ENCODE assay signal across 13 cellular contexts in genomic region chr7:149800169-149800555, GRCh38. TPM values are rescaled to one million over a fixed set of nuclear protein-coding genes. Genes with fewer than 3 reads are reported as not detected.
DNase-seq lines count a peak whose midpoint lies in the region; ATAC-seq, FAIRE-seq and TF ChIP-seq lines count a peak whose summit lies in the region.
"Had no signal": no experiment of that assay in that cellular context is flagged by ENCODE, and none has a peak within 500 bp of the region (broad histone marks: within the 10 kb centered on the region; RNA-seq: fewer than 3 reads in every experiment).

No MANE protein-coding gene starts in this region.

- no peak overlapping the region for H2BK120ac ChIP-seq in H1 (replicated peaks; ENCODE audit: low read depth, low read length)

- POLR2A ChIA-PET in H1 (lab: Charles Lee; ENCODE audit: partially characterized antibody), result interaction anchor here (0.7 to 0.9 kb wide), 2 partner anchors 34 to 114 kb away, joined by 3 read pairs; no protein-coding TSS in a partner anchor

- TF ChIP-seq EP300 in H1 (IDR thresholded peaks at IDR 0.05; ENCODE audit: borderline replicate concordance in 1 of 2, low read depth in 2 of 2, low read length in 2 of 2), result no peak

- FAIRE-seq in H1 (lab: Jason Lieb, UNC), result no peak

- H3K23ac ChIP-seq in H1 (ENCODE audit: insufficient read length), result no peak overlapping the region

- no peaks in the 10 kb centered on the region; the same call in 1 of the 3 replicates for H3K4me1 Mint-ChIP-seq in GM23338
- H3K4me1 Mint-ChIP-seq: IgD-negative memory B cell had no signal

- TF ChIP-seq RAD21 in H1 (IDR thresholded peaks at IDR 0.05 in 1 of 2, conservative IDR thresholded peaks at IDR 0.05 in 1 of 2; ENCODE audit: low read depth in 2 of 2, low read length in 2 of 2), result no peak

- H3K23me2 ChIP-seq in H1 (ENCODE audit: low read depth, low read length), result peaks cover 9% of the 10 kb centered on the region; the same call in 1 of the 2 replicates

- H3K9ac ChIP-seq in OCI-LY3 (ENCODE audit: low read length) (no peak overlapping the region), H1 (replicated peaks in 1 of 4; ENCODE audit: extremely low read depth in 1 of 4, low read depth in 3 of 4, low read length in 3 of 4) (no peak overlapping the region)
- H3K9ac ChIP-seq: BLaER1 treated with 17β-estradiol and CSF1 and Interleukin-3, amounts not matched to agents 10 nM and 100 nM had no signal

- H2AK5ac ChIP-seq in H1 (ENCODE audit: low read depth, low read length), result no peak overlapping the region

- no peaks in the 10 kb centered on the region for H3K79me1 ChIP-seq in H1 (ENCODE audit: low read depth, low read length)

- H3K56ac ChIP-seq in H1 (replicated peaks; ENCODE audit: insufficient read length, low read depth, low read length), result no peak overlapping the region

- no peak overlapping the region for H3K14ac ChIP-seq in H1 (ENCODE audit: insufficient read length)

- H3K4me3 ChIP-seq in GM23338, result no peak overlapping the region
- H3K4me3 ChIP-seq in OCI-LY3 (ENCODE audit: low read length), result no peak overlapping the region
- no peak overlapping the region for H3K4me3 ChIP-seq in H1 (ENCODE audit: extremely low read depth in 1 of 4, insufficient read depth in 2 of 4, low read depth in 3 of 4, low read length in 4 of 4)
- H3K4me3 ChIP-seq: BLaER1 treated with 17β-estradiol and CSF1 and Interleukin-3, amounts not matched to agents 10 nM and 100 nM had no signal

- H3K18ac ChIP-seq in H1 (ENCODE audit: extremely low read depth, low read length), result no peak overlapping the region

- peaks cover 5% of the 10 kb centered on the region for H3K27me3 Mint-ChIP-seq in GM23338 (ENCODE audit: insufficient read depth, low read depth, poor library complexity)
- H3K27me3 Mint-ChIP-seq: CD4-positive, alpha-beta T cell had no signal

- no peaks in the 10 kb centered on the region for H3K36me3 Mint-ChIP-seq in GM23338 (ENCODE audit: low read depth)
- H3K36me3 Mint-ChIP-seq: IgD-negative memory B cell had no signal

- peak overlapping the region; percentile 39; the same call in 1 of the 2 replicates for H2BK12ac ChIP-seq in H1 (ENCODE audit: low read depth, low read length)

- H2BK5ac ChIP-seq in H1 (ENCODE audit: low read depth, low read length), result no peak overlapping the region

- no peak overlapping the region for H4K5ac ChIP-seq in H1 (ENCODE audit: insufficient read length, low read depth, low read length)

- H3K27ac ChIP-seq in 22Rv1, result no peak overlapping the region
- H3K27ac ChIP-seq in GM23338 (ENCODE audit: low read depth), result no peak overlapping the region
- no peak overlapping the region for H3K27ac ChIP-seq in OCI-LY3 (ENCODE audit: low read length)
- H3K27ac ChIP-seq in H1 (ENCODE audit: low read depth, low read length), result no peak overlapping the region
- H3K27ac ChIP-seq: BLaER1 treated with 17β-estradiol and CSF1 and Interleukin-3, amounts not matched to agents 10 nM and 100 nM had no signal

- H4K91ac ChIP-seq in H1 (replicated peaks; ENCODE audit: insufficient read length, low read length), result peak overlapping the region; percentile 91

- no peak overlapping the region for H4K8ac ChIP-seq in H1 (ENCODE audit: extremely low read depth, insufficient read depth, low read length)

- no peak overlapping the region for H3K4ac ChIP-seq in H1 (replicated peaks; ENCODE audit: insufficient read length, low read depth, low read length)

- H2AFZ ChIP-seq in GM23338 (no peak overlapping the region), OCI-LY3 (ENCODE audit: low read depth, low read length) (no peak overlapping the region), H1 (ENCODE audit: low read length) (no peak overlapping the region)

- H3K4me2 ChIP-seq in GM23338 (no peak overlapping the region), OCI-LY3 (ENCODE audit: low read length) (no peak overlapping the region), H1 (ENCODE audit: insufficient read depth in 1 of 2, low read depth in 2 of 2, low read length in 2 of 2) (no peak overlapping the region)
- H3K4me2 ChIP-seq: BLaER1 treated with 17β-estradiol and CSF1 and Interleukin-3, amounts not matched to agents 10 nM and 100 nM had no signal

- H3K4me3 Mint-ChIP-seq in GM23338, result no peak overlapping the region; the same call in 2 of the 3 replicates
- H3K4me3 Mint-ChIP-seq: CD4-positive, alpha-beta T cell; IgD-negative memory B cell had no signal

- no peaks in the 10 kb centered on the region for H3K4me1 ChIP-seq in GM23338 (ENCODE audit: insufficient read depth)
- H3K4me1 ChIP-seq in OCI-LY3 (ENCODE audit: low read length), result peaks cover 6% of the 10 kb centered on the region
- peaks cover 0 to 7% (median 5%) of the 10 kb centered on the region in 4 experiments; a peak in 6 of 7 replicates for H3K4me1 ChIP-seq in H1 (replicated peaks in 1 of 4; ENCODE audit: control insufficient read depth in 3 of 4, insufficient read depth in 4 of 4, low read length in 3 of 4)
- H3K4me1 ChIP-seq: Caco-2 had no signal

- no peaks in the 10 kb centered on the region for H3K9me3 Mint-ChIP-seq in GM23338
- H3K9me3 Mint-ChIP-seq: CD4-positive, alpha-beta T cell; IgD-negative memory B cell had no signal

- TF ChIP-seq POLR2A in H1 (IDR thresholded peaks at IDR 0.05; ENCODE audit: control extremely low read depth in 1 of 2, low read depth in 2 of 2, low read length in 2 of 2), result no peak

- DNase-seq in GM23338 (ENCODE audit: low spot score) (no peak), H1 (ENCODE audit: low read depth in 1 of 2, low spot score in 2 of 2) (no peak), NOMO-1 (lab: John Stamatoyannopoulos, UW; ENCODE audit: unreplicated experiment in 2 of 2) (no peak), COLO668 (lab: John Stamatoyannopoulos, UW; ENCODE audit: unreplicated experiment) (no peak), COR-L47 (lab: John Stamatoyannopoulos, UW) (no peak), NCI-H526 (lab: John Stamatoyannopoulos, UW) (no peak)
- DNase-seq: KG1 had no signal

- no peaks in the 10 kb centered on the region for H3K9me3 ChIP-seq in OCI-LY3 (ENCODE audit: insufficient read depth, low read length)
- H3K9me3 ChIP-seq in H1 (ENCODE audit: insufficient read depth in 2 of 2, low read depth in 1 of 2, low read length in 1 of 2), result no peaks in the 10 kb centered on the region
- H3K9me3 ChIP-seq: BLaER1 treated with 17β-estradiol and CSF1 and Interleukin-3, amounts not matched to agents 10 nM and 100 nM; Caco-2 had no signal

- no peaks in the 10 kb centered on the region for H3K36me3 ChIP-seq in GM23338 (ENCODE audit: insufficient read depth)
- no peaks in the 10 kb centered on the region for H3K36me3 ChIP-seq in OCI-LY3 (replicated peaks; ENCODE audit: low read depth, low read length)
- no peaks in the 10 kb centered on the region for H3K36me3 ChIP-seq in H1 (ENCODE audit: control insufficient read depth in 2 of 4, insufficient read depth in 4 of 4, low read length in 3 of 4)
- H3K36me3 ChIP-seq: BLaER1 treated with 17β-estradiol and CSF1 and Interleukin-3, amounts not matched to agents 10 nM and 100 nM had no signal

- 92% methylated on average over 11 of the region's 13 CpGs; no CpG with 5 or more reads in 1 of the 2 experiments for WGBS in H1 (ENCODE audit: extremely low coverage in 1 of 2, insufficient coverage in 1 of 2, insufficient read length in 1 of 2, insufficient replicate concordance in 2 of 2, low coverage in 1 of 2, low lambda C conversion rate in 2 of 2, missing lambda C conversion rate in 1 of 2), 2 experiments

- no peak overlapping the region; the same call in 1 of the 2 replicates for H2BK15ac ChIP-seq in H1 (ENCODE audit: low read length)

- CTCF ChIA-PET in H1 (lab: Charles Lee; ENCODE audit: partially characterized antibody), result interaction anchor here (0.6 to 10.3 kb wide), 37 partner anchors 9 to 1218 kb away, joined by 3 to 107 read pairs (median 4); no protein-coding TSS in a partner anchor

- no peaks in the 10 kb centered on the region for H3F3A ChIP-seq in GM23338 (replicated peaks; ENCODE audit: low read depth)

- H3K79me2 ChIP-seq in GM23338 (replicated peaks; ENCODE audit: insufficient read depth) (no peaks in the 10 kb centered on the region), OCI-LY3 (ENCODE audit: low read length) (no peaks in the 10 kb centered on the region), H1 (ENCODE audit: control insufficient read depth in 1 of 2, insufficient read depth in 2 of 2, low read length in 2 of 2) (no peaks in the 10 kb centered on the region)

- H3K27me3 ChIP-seq in GM23338 (ENCODE audit: insufficient read depth) (no peaks in the 10 kb centered on the region), OCI-LY3 (ENCODE audit: low read depth, low read length) (no peaks in the 10 kb centered on the region), H1 (replicated peaks in 1 of 4; ENCODE audit: control insufficient read depth in 3 of 4, extremely low read depth in 1 of 4, insufficient read depth in 3 of 4, low read length in 3 of 4) (no peaks in the 10 kb centered on the region)
- H3K27me3 ChIP-seq: BLaER1 treated with 17β-estradiol and CSF1 and Interleukin-3, amounts not matched to agents 10 nM and 100 nM had no signal

- ATAC-seq in GM23338, result no peak

- TF ChIP-seq CTCF in 22Rv1 (IDR thresholded peaks at IDR 0.05) (peak; percentile 24), GM23338 (conservative IDR thresholded peaks at IDR 0.05; ENCODE audit: low read depth in 2 of 2) (peak in 1 of 2 experiments; percentile 5; a peak in 1 of 4 replicates), OCI-LY3 (IDR thresholded peaks at IDR 0.05; ENCODE audit: low read depth, low read length) (0 out of 2 replicates have a peak, but pooled peaks have one; percentile 1), H1 (IDR thresholded peaks at IDR 0.05; ENCODE audit: control extremely low read depth in 1 of 3, insufficient read depth in 1 of 3, low read depth in 1 of 3, low read length in 3 of 3) (no peak)

- peak overlapping the region; percentile 80; the same call in 1 of the 2 replicates for H2BK20ac ChIP-seq in H1 (ENCODE audit: low read length)

- H4K20me1 ChIP-seq in GM23338 (replicated peaks; ENCODE audit: insufficient read depth) (no peaks in the 10 kb centered on the region), OCI-LY3 (ENCODE audit: insufficient read depth, low read length) (no peaks in the 10 kb centered on the region), H1 (replicated peaks in 1 of 2; ENCODE audit: control insufficient read depth in 1 of 2, insufficient read depth in 2 of 2, low read length in 2 of 2) (peaks cover 0 to 2% of the 10 kb centered on the region in 2 experiments)

- H3K27ac Mint-ChIP-seq in GM23338, result peak overlapping the region; percentile 81; the same call in 1 of the 2 replicates
- H3K27ac Mint-ChIP-seq: CD4-positive, alpha-beta T cell; IgD-negative memory B cell had no signal

- no peaks in the 10 kb centered on the region for H3K9me2 ChIP-seq in GM23338 (ENCODE audit: insufficient read depth)

RNA-seq across cellular contexts. Expression of gene ZNF467, which starts 26.8 kb away (rescaled TPM):
- total RNA-seq in GM23338 (2014; rRNA removed; shearing (Covaris generic)), result 0.10 and 0.19 TPM in 2 replicates
- polyA plus RNA-seq in GM23338 (2016; fragmentation: Nextera tagmentation; extraction: Ambion mirVana) (0.30 and 0.40 TPM in 2 replicates), H1 (2011; rRNA removed) (0.51 and 0.89 TPM in 2 replicates)
- 0.40 and 0.50 TPM in 2 replicates for total RNA-seq in H1 (2021; fragmentation: NEBNext Ultra II Directional; extraction: Animal tissue kit (Norgen Biotek cat#: 25700))
- 0.44 TPM for polyA plus RNA-seq in H1 (2011; cell fraction: cytosol; rRNA removed)
- 1.7 TPM for polyA plus RNA-seq in H1 (2011; cell fraction: nucleus; rRNA removed)
- polyA plus RNA-seq in H1 (2012, experiment 1 of 2), result 0.36 to 0.89 TPM (median 0.75 TPM) in 4 replicates
- 0.35 TPM for polyA plus RNA-seq in H1 (2012, experiment 2 of 2)
- polyA plus RNA-seq in H1 (2013, experiment 1 of 2), result 0.20 TPM
- 0.13 TPM for polyA plus RNA-seq in H1 (2013, experiment 2 of 2)
- polyA minus RNA-seq in H1 (2011; rRNA and poly(A)+ RNA removed), result 0.05 and 0.13 TPM in 2 replicates
- polyA minus RNA-seq in H1 (2011; cell fraction: cytosol; rRNA and poly(A)+ RNA removed), result not detected
- polyA minus RNA-seq in H1 (2011; cell fraction: nucleus; rRNA and poly(A)+ RNA removed), result 0.70 TPM
- polyA plus RNA-seq: IgD-negative memory B cell had no signal

RNA-seq across cellular contexts. Expression of gene ZNF862, which starts 38.0 kb away (rescaled TPM):
- total RNA-seq in GM23338 (2014; rRNA removed; shearing (Covaris generic)), result 1.6 and 2.3 TPM in 2 replicates
- polyA plus RNA-seq in GM23338 (2016; fragmentation: Nextera tagmentation; extraction: Ambion mirVana), result 0.64 and 0.94 TPM in 2 replicates
- 2.5 and 3.9 TPM in 2 replicates for total RNA-seq in H1 (2021; fragmentation: NEBNext Ultra II Directional; extraction: Animal tissue kit (Norgen Biotek cat#: 25700))
- 1.8 and 2.8 TPM in 2 replicates for polyA plus RNA-seq in H1 (2011; rRNA removed)
- 2.4 TPM for polyA plus RNA-seq in H1 (2011; cell fraction: cytosol; rRNA removed)
- polyA plus RNA-seq in H1 (2011; cell fraction: nucleus; rRNA removed), result 9.0 TPM
- 1.8 to 3.1 TPM (median 2.4 TPM) in 4 replicates for polyA plus RNA-seq in H1 (2012, experiment 1 of 2)
- polyA plus RNA-seq in H1 (2012, experiment 2 of 2), result 0.62 TPM
- polyA plus RNA-seq in H1 (2013, experiment 1 of 2), result 1.1 TPM
- polyA plus RNA-seq in H1 (2013, experiment 2 of 2), result 1.2 TPM
- 4.0 and 5.4 TPM in 2 replicates for polyA minus RNA-seq in H1 (2011; rRNA and poly(A)+ RNA removed)
- polyA minus RNA-seq in H1 (2011; cell fraction: cytosol; rRNA and poly(A)+ RNA removed), result 1.5 TPM
- polyA minus RNA-seq in H1 (2011; cell fraction: nucleus; rRNA and poly(A)+ RNA removed), result 8.9 TPM

Comparison
In these comparisons a context has a peak if more than half of its experiments do, and no peak if none do; other contexts are left out.
1. CTCF ChIP-seq: peak in 22Rv1 (single experiment) and OCI-LY3 (single experiment); none in H1 (0 of 3).